20 cellular contexts compared by ENCODE assay signal in genomic region chr3:127391436-127392145, GRCh38.
DNase-seq lines count a peak whose midpoint lies in the region; ATAC-seq and TF ChIP-seq lines count a peak whose summit lies in the region.
"Had no signal": no experiment of that assay in that cellular context is flagged by ENCODE, and none has a peak within 500 bp of the region (broad histone marks: within the 10 kb centered on the region; RNA-seq: fewer than 3 reads in every experiment).

No MANE protein-coding gene starts in this region.

- peak; percentile 26 for ATAC-seq in naive thymus-derived CD4-positive, alpha-beta T cell
- ATAC-seq in aorta (ENCODE audit: low FRiP score): peak; percentile 15
- no peak for ATAC-seq in GM21529 (IDR thresholded peaks at IDR 0.05; ENCODE audit: unreplicated experiment)
- ATAC-seq: GM12878, Right ventricle myocardium inferior had no signal

- intact Hi-C loops in naive thymus-derived CD4-positive, alpha-beta T cell (cut with micrococcal nuclease): no loop called here
- intact Hi-C loops in aorta (cut with DNase I) (no loop called here), posterior vena cava (cut with DNase I) (no loop called here)

- DNase-seq in activated CD8-positive, alpha-beta memory T cell treated with anti-CD3 and anti-CD28 coated beads, Interleukin-2, amount 50 U/mL, for 48 hours: peak; percentile 36
- DNase-seq in activated CD8-positive, alpha-beta memory T cell treated with anti-CD3 and anti-CD28 coated beads, Interleukin-2, amount 50 U/mL, for 4 hours: no peak
- peak; percentile 77 for DNase-seq in chondrocyte (ENCODE audit: low spot score)
- DNase-seq in naive thymus-derived CD4-positive, alpha-beta T cell: no peak
- no peak for DNase-seq in aorta
- DNase-seq in H7: no peak
- no peak for DNase-seq in posterior vena cava (ENCODE audit: low spot score)
- DNase-seq: 8988T, DMS 273 treated with DMSO at 0.1 percent for 48 hours, GDM1, GOT3, HFFc6, NCI-H2081, NCI-H510A treated with DMSO at 0.1 percent for 48 hours had no signal

- no peak overlapping the region for H3K27ac Mint-ChIP-seq in chondrocyte (ENCODE audit: unreplicated experiment)
- no peak overlapping the region for H3K27ac Mint-ChIP-seq in naive thymus-derived CD4-positive, alpha-beta T cell
- H3K27ac Mint-ChIP-seq: HFFc6 had no signal

- H3K4me3 ChIP-seq in naive thymus-derived CD4-positive, alpha-beta T cell (ENCODE audit: low read length): no peak overlapping the region
- H3K4me3 ChIP-seq in aorta (ENCODE audit: low read length in 2 of 2): no peak overlapping the region
- H3K4me3 ChIP-seq in H7 (ENCODE audit: insufficient read depth, low read depth, low read length): no peak overlapping the region
- H3K4me3 ChIP-seq: GM12878, Peyer's patch, SK-N-MC had no signal

- peaks cover 15% of the 10 kb centered on the region for H3K4me1 Mint-ChIP-seq in chondrocyte (ENCODE audit: low read depth)
- no peaks in the 10 kb centered on the region for H3K4me1 Mint-ChIP-seq in naive thymus-derived CD4-positive, alpha-beta T cell

- no peak overlapping the region for H3K27ac ChIP-seq in naive thymus-derived CD4-positive, alpha-beta T cell (ENCODE audit: low read depth, low read length)
- no peak overlapping the region for H3K27ac ChIP-seq in aorta (ENCODE audit: low read depth in 1 of 2, low read length in 2 of 2)
- H3K27ac ChIP-seq: KMS-11, Peyer's patch, SK-N-MC had no signal

- H3K27me3 ChIP-seq in naive thymus-derived CD4-positive, alpha-beta T cell (ENCODE audit: control insufficient read depth in 2 of 2, insufficient read depth in 2 of 2, low read length in 2 of 2): no peaks in the 10 kb centered on the region
- H3K27me3 ChIP-seq in aorta (ENCODE audit: control insufficient read depth in 1 of 2, insufficient read depth in 2 of 2, low read length in 1 of 2): no peaks in the 10 kb centered on the region
- H3K27me3 ChIP-seq in H7 (ENCODE audit: control insufficient read depth, insufficient read depth, low read length): no peaks in the 10 kb centered on the region; the same call in 1 of the 2 replicates
- H3K27me3 ChIP-seq: Peyer's patch had no signal

- H3K9me3 ChIP-seq in naive thymus-derived CD4-positive, alpha-beta T cell (ENCODE audit: control insufficient read depth in 2 of 3, low read length in 3 of 3): no peaks in the 10 kb centered on the region
- peaks cover 2% of the 10 kb centered on the region for H3K9me3 ChIP-seq in aorta (ENCODE audit: control insufficient read depth, low read length)
- H3K9me3 ChIP-seq: Peyer's patch had no signal

- peaks cover 13% of the 10 kb centered on the region for H3K27me3 Mint-ChIP-seq in chondrocyte (ENCODE audit: low read depth)
- H3K27me3 Mint-ChIP-seq in naive thymus-derived CD4-positive, alpha-beta T cell: peaks cover 0 to 54% (median 11%) of the 10 kb centered on the region in 5 donors

- H3K36me3 Mint-ChIP-seq in chondrocyte (ENCODE audit: low read depth): no peaks in the 10 kb centered on the region
- no peaks in the 10 kb centered on the region for H3K36me3 Mint-ChIP-seq in naive thymus-derived CD4-positive, alpha-beta T cell

- H3K9me3 Mint-ChIP-seq in chondrocyte (ENCODE audit: low read depth): no peaks in the 10 kb centered on the region
- peaks cover 0 to 4% (median 0%) of the 10 kb centered on the region in 11 donors for H3K9me3 Mint-ChIP-seq in naive thymus-derived CD4-positive, alpha-beta T cell
- H3K9me3 Mint-ChIP-seq: HFFc6 had no signal

- H3K36me3 ChIP-seq in naive thymus-derived CD4-positive, alpha-beta T cell (ENCODE audit: control insufficient read depth in 2 of 3, insufficient read depth in 3 of 3, low read length in 3 of 3): no peaks in the 10 kb centered on the region
- H3K36me3 ChIP-seq in aorta (ENCODE audit: control insufficient read depth in 1 of 2, insufficient read depth in 2 of 2, low read length in 1 of 2) (no peaks in the 10 kb centered on the region), H7 (replicated peaks; ENCODE audit: control insufficient read depth, insufficient read depth, low read length) (no peaks in the 10 kb centered on the region)
- H3K36me3 ChIP-seq: Peyer's patch had no signal

- WGBS in aorta, 2 donors: 76 to 77% methylated on average over 14 of the region's 14 CpGs

- no peak for TF ChIP-seq CTCF in chondrocyte (IDR thresholded peaks at IDR 0.05)

- CTCF ChIA-PET in naive thymus-derived CD4-positive, alpha-beta T cell (lab: Charles Lee): interaction anchor here (0.7 kb wide), 1 partner anchor 126 kb away, joined by 3 read pairs; no protein-coding TSS in a partner anchor

- no peaks in the 10 kb centered on the region for H3K4me1 ChIP-seq in naive thymus-derived CD4-positive, alpha-beta T cell (ENCODE audit: control insufficient read depth in 2 of 2, insufficient read depth in 2 of 2, low read length in 2 of 2)
- no peaks in the 10 kb centered on the region for H3K4me1 ChIP-seq in aorta (ENCODE audit: control insufficient read depth in 1 of 2, insufficient read depth in 2 of 2, low read length in 2 of 2)
- H3K4me1 ChIP-seq: Peyer's patch had no signal

- POLR2A ChIA-PET in naive thymus-derived CD4-positive, alpha-beta T cell (lab: Charles Lee): no interaction called here

- H3K4me3 Mint-ChIP-seq in chondrocyte (ENCODE audit: unreplicated experiment): no peak overlapping the region
- H3K4me3 Mint-ChIP-seq in naive thymus-derived CD4-positive, alpha-beta T cell: no peak overlapping the region
- H3K4me3 Mint-ChIP-seq: HFFc6 had no signal

Comparison
In these comparisons a context has a peak if more than half of its experiments do, and no peak if none do; other contexts are left out.
1. DNase-seq: peak in activated CD8-positive, alpha-beta memory T cell treated with anti-CD3 and anti-CD28 coated beads, Interleukin-2, amount 50 U/mL, for 48 hours (single experiment) and chondrocyte (single experiment); none in activated CD8-positive, alpha-beta memory T cell treated with anti-CD3 and anti-CD28 coated beads, Interleukin-2, amount 50 U/mL, for 4 hours (single experiment), naive thymus-derived CD4-positive, alpha-beta T cell (0 of 9), aorta (0 of 2), H7 (single experiment) and posterior vena cava (single experiment).